In the genomic region with DNA sequence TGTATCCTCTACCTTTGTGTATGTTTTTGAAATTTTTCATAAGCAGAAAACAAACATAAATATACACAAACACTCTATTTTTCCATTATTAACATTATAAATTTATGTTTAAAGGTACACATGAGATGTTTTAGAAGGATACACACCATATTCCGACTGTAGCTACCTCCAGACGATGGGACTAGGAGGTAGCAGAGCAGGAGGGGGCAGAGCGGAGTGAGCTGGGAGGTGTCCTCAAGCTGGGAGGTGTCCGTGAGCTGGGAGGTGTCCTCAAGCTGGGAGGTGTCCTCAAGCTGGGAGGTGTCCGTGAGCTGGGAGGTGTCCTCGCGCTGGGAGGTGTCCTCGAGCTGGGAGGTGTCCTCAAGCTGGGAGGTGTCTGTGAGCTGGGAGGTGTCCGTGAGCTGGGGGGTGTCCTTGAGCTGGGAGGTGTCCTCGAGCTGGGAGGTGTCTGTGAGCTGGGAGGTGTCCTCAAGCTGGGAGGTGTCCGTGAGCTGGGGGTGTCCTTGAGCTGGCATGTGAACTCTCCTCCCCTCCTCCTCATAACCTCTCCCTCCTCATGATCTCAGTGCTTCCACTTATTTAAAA, we compare ENCODE assay signal across 29 cellular contexts.
"Had no signal": no experiment of that assay in that cellular context is flagged by ENCODE, and none has a peak within 500 bp of the region (broad histone marks: within the 10 kb centered on the region; RNA-seq: fewer than 3 reads in every experiment).

No MANE protein-coding gene starts in this region.

- H3K27ac Mint-ChIP-seq: activated B cell treated with CpG ODN at 0.5 μM for 24 hours; activated CD4-positive, alpha-beta memory T cell treated with anti-CD3 and anti-CD28 coated beads for 36 hours; activated naive CD4-positive, alpha-beta T cell treated with anti-CD3 and anti-CD28 coated beads, Interleukin-2, amount 50 U/mL, for 24 hours; activated naive CD8-positive, alpha-beta T cell treated with anti-CD3 and anti-CD28 coated beads, Interleukin-2, amount 10 ng/mL, durations not matched to agents 7 days and 5 days had no signal

- H3K27ac ChIP-seq: body of pancreas, breast epithelium, VCaP had no signal

- H3K9me3 ChIP-seq: body of pancreas had no signal

- H3K4me1 ChIP-seq: body of pancreas, breast epithelium had no signal

- H3K27me3 ChIP-seq: body of pancreas had no signal

- H3K4me1 Mint-ChIP-seq: activated B cell treated with CpG ODN at 0.5 μM for 24 hours; activated naive CD4-positive, alpha-beta T cell treated with anti-CD3 and anti-CD28 coated beads, Interleukin-2, amount 50 U/mL, for 24 hours; activated naive CD8-positive, alpha-beta T cell treated with anti-CD3 and anti-CD28 coated beads, Interleukin-2, amount 10 ng/mL, durations not matched to agents 7 days and 5 days had no signal

- H3K36me3 ChIP-seq: breast epithelium had no signal

- H3K9me3 Mint-ChIP-seq: activated B cell treated with CpG ODN at 0.5 μM for 24 hours; activated CD4-positive, alpha-beta memory T cell treated with anti-CD3 and anti-CD28 coated beads for 36 hours; activated naive CD4-positive, alpha-beta T cell treated with anti-CD3 and anti-CD28 coated beads, Interleukin-2, amount 50 U/mL, for 24 hours; activated naive CD8-positive, alpha-beta T cell treated with anti-CD3 and anti-CD28 coated beads, Interleukin-2, amount 10 ng/mL, durations not matched to agents 7 days and 5 days had no signal

- ATAC-seq: body of pancreas had no signal

- H3K4me3 ChIP-seq: body of pancreas, breast epithelium had no signal

- H3K4me3 Mint-ChIP-seq: activated B cell treated with CpG ODN at 0.5 μM for 24 hours; activated CD4-positive, alpha-beta memory T cell treated with anti-CD3 and anti-CD28 coated beads for 36 hours; activated naive CD4-positive, alpha-beta T cell treated with anti-CD3 and anti-CD28 coated beads, Interleukin-2, amount 50 U/mL, for 24 hours; activated naive CD8-positive, alpha-beta T cell treated with anti-CD3 and anti-CD28 coated beads, Interleukin-2, amount 10 ng/mL, durations not matched to agents 7 days and 5 days had no signal

- H3K36me3 Mint-ChIP-seq: activated CD4-positive, alpha-beta memory T cell treated with anti-CD3 and anti-CD28 coated beads for 36 hours; activated naive CD4-positive, alpha-beta T cell treated with anti-CD3 and anti-CD28 coated beads, Interleukin-2, amount 50 U/mL, for 24 hours; activated naive CD8-positive, alpha-beta T cell treated with anti-CD3 and anti-CD28 coated beads, Interleukin-2, amount 10 ng/mL, durations not matched to agents 7 days and 5 days had no signal

- DNase-seq: activated B cell treated with CpG ODN at 0.5 μM for 24 hours; activated CD4-positive, alpha-beta memory T cell treated with anti-CD3 and anti-CD28 coated beads for 36 hours; activated CD4-positive, alpha-beta T cell treated with anti-CD3 and anti-CD28 coated beads for 4 hours; activated CD4-positive, alpha-beta T cell treated with anti-CD3 and anti-CD28 coated beads, Interleukin-2, amount 50 U/mL, for 1 hour; activated CD4-positive, CD25-positive, alpha-beta regulatory T cell treated with anti-CD3 and anti-CD28 coated beads, Interleukin-2, amount 50 U/mL, for 72 hours; activated CD8-positive, alpha-beta memory T cell treated with anti-CD3 and anti-CD28 coated beads, Interleukin-2, amount 50 U/mL, for 48 hours; activated gamma-delta T cell; activated naive CD4-positive, alpha-beta T cell treated with Interleukin-2 at 50 U/mL for 16 hours; activated naive CD8-positive, alpha-beta T cell treated with anti-CD3 and anti-CD28 coated beads, Interleukin-2, amount 10 ng/mL, durations not matched to agents 7 days and 5 days; activated T-cell treated with anti-CD3 and anti-CD28 coated beads, Interleukin-2, amount 50 U/mL, for 48 hours; body of pancreas; cerebellar nuclear complex; NCI-H1092 treated with DMSO at 0.1 percent for 48 hours; NCI-H1417; NCI-H146; NCI-H187; NCI-H2029 treated with DMSO at 0.1 percent for 48 hours; NCI-H2107; NCI-H2171; NCI-H510A; NCI-H748 treated with DMSO at 0.1 percent for 48 hours; NK-92 treated with Interleukin-12 subunit alpha and Interleukin-12 subunit beta, amount 100 ng/mL, for 24 hours; Right ventricle myocardium superior; SW 1271; T-helper 2 cell; T-helper 9 cell had no signal
